In the genomic region with DNA sequence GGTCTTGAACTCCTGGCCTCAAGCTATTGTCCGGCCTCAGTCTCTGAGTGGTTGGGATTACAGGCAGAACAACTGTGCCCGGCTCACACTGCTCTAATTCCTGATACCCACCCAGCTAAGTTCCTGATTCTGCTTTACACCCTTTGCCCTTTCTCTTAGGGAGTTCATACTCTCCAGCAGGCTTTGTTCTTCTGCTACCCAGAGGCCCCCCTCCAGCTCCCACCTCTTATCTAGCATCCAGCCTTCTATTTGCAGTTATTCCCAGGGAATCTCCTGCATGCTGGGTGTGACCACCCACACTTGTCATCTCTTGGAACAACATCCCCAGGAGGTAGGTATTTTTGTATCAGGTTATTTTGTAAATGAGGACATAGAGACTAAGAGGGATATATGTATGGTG, we compare ENCODE assay signal across 1 cellular context.
TF ChIP-seq lines count a peak whose summit lies in the region.

No MANE protein-coding gene starts in this region.

TF ChIP-seq in HepG2, 621 proteins besides CTCF, POLR2A, EP300 and RAD21 (continued from another document):
- TF ChIP-seq, protein P1, sequence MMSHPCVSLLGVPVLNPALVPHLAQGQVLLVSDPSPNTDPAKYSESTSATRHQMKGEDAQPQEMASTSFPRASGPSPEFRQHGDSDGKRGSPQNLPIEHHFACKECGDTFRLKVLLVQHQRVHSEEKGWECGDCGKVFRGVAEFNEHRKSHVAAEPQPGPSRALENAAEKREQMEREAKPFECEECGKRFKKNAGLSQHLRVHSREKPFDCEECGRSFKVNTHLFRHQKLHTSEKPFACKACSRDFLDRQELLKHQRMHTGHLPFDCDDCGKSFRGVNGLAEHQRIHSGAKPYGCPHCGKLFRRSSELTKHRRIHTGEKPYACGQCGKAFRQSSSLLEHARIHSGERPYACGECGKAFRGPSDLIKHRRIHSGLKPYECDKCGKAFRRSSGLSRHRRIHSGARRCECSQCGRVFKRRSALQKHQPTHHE (CRISPR knock-in tag; IDR thresholded peaks at IDR 0.05; ENCODE audit: borderline replicate concordance): no peak
- TF ChIP-seq NR3C1 (CRISPR knock-in tag; IDR thresholded peaks at IDR 0.05) (no peak), RFXAP (CRISPR knock-in tag; IDR thresholded peaks at IDR 0.05; ENCODE audit: borderline replicate concordance) (no peak), TARDBP (CRISPR knock-in tag; IDR thresholded peaks at IDR 0.05) (0 out of 2 replicates have a peak, but pooled peaks have one; percentile 17), NONO (IDR thresholded peaks at IDR 0.05) (no peak), NONO (CRISPR knock-in tag; conservative IDR thresholded peaks at IDR 0.05) (0 out of 2 replicates have a peak, but pooled peaks have one; percentile 47)
- TF ChIP-seq, protein P2, sequence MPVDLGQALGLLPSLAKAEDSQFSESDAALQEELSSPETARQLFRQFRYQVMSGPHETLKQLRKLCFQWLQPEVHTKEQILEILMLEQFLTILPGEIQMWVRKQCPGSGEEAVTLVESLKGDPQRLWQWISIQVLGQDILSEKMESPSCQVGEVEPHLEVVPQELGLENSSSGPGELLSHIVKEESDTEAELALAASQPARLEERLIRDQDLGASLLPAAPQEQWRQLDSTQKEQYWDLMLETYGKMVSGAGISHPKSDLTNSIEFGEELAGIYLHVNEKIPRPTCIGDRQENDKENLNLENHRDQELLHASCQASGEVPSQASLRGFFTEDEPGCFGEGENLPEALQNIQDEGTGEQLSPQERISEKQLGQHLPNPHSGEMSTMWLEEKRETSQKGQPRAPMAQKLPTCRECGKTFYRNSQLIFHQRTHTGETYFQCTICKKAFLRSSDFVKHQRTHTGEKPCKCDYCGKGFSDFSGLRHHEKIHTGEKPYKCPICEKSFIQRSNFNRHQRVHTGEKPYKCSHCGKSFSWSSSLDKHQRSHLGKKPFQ (CRISPR knock-in tag; IDR thresholded peaks at IDR 0.05; ENCODE audit: insufficient replicate concordance): peak; percentile 77
- TF ChIP-seq, protein P3, sequence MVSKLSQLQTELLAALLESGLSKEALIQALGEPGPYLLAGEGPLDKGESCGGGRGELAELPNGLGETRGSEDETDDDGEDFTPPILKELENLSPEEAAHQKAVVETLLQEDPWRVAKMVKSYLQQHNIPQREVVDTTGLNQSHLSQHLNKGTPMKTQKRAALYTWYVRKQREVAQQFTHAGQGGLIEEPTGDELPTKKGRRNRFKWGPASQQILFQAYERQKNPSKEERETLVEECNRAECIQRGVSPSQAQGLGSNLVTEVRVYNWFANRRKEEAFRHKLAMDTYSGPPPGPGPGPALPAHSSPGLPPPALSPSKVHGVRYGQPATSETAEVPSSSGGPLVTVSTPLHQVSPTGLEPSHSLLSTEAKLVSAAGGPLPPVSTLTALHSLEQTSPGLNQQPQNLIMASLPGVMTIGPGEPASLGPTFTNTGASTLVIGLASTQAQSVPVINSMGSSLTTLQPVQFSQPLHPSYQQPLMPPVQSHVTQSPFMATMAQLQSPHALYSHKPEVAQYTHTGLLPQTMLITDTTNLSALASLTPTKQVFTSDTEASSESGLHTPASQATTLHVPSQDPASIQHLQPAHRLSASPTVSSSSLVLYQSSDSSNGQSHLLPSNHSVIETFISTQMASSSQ (IDR thresholded peaks at IDR 0.05; ENCODE audit: low read depth): 0 out of 2 replicates have a peak, but pooled peaks have one; percentile 8
- TF ChIP-seq, protein P3 (CRISPR knock-in tag; IDR thresholded peaks at IDR 0.05; ENCODE audit: borderline replicate concordance): no peak
